Comparison of ENCODE assay signal across 9 cellular contexts in genomic region chr7:148772297-148773089, GRCh38.
DNase-seq lines count a peak whose midpoint lies in the region; ATAC-seq and TF ChIP-seq lines count a peak whose summit lies in the region.
"Had no signal": no experiment of that assay in that cellular context is flagged by ENCODE, and none has a peak within 500 bp of the region (broad histone marks: within the 10 kb centered on the region; RNA-seq: fewer than 3 reads in every experiment).

No MANE protein-coding gene starts in this region.

- H3K27ac ChIP-seq in breast epithelium (no peak overlapping the region), esophagus muscularis mucosa (replicated peaks in 1 of 4) (no peak overlapping the region)
- H3K27ac ChIP-seq: thoracic aorta had no signal

- 75% methylated on average over 8 of the region's 8 CpGs for WGBS in esophagus muscularis mucosa

- no peaks in the 10 kb centered on the region for H3K9me3 Mint-ChIP-seq in MCF 10A (ENCODE audit: unreplicated experiment)
- no peaks in the 10 kb centered on the region for H3K9me3 Mint-ChIP-seq in stimulated activated naive CD8-positive, alpha-beta T cell treated with anti-CD3 and anti-CD28 coated beads, Interleukin-15, Interleukin-2, amounts not matched to agents 100 ng/mL and 50 ng/mL, for 24 hours

- H3K9me3 ChIP-seq in breast epithelium (no peaks in the 10 kb centered on the region), esophagus muscularis mucosa (no peaks in the 10 kb centered on the region)
- H3K9me3 ChIP-seq: thoracic aorta had no signal

- DNase-seq in MCF 10A (ENCODE audit: unreplicated experiment) (peak; percentile 81), breast epithelium (ENCODE audit: low spot score in 2 of 2) (no peak), iPS-NIHi11 (ENCODE audit: low spot score) (peak; percentile 28), cerebellar nuclear complex (lab: John Stamatoyannopoulos, UW) (no peak), esophagus muscularis mucosa (ENCODE audit: extremely low spot score) (no peak)
- DNase-seq in activated CD4-positive, alpha-beta T cell treated with anti-CD3 and anti-CD28 coated beads, Interleukin-2, amount 50 U/mL, for 4 hours: peak; percentile 29 to 50

- H3K4me1 ChIP-seq in breast epithelium (no peaks in the 10 kb centered on the region), esophagus muscularis mucosa (no peaks in the 10 kb centered on the region)

- H3K36me3 ChIP-seq in breast epithelium (peaks cover 3% of the 10 kb centered on the region), esophagus muscularis mucosa (peaks cover 22 to 92% (median 74%) of the 10 kb centered on the region in 4 donors)

- POLR2A ChIA-PET in MCF 10A (lab: Yijun Ruan, JAX): interaction anchor here (0.6 to 1.2 kb wide), 3 partner anchors 12 to 488 kb away, joined by 3 to 4 read pairs (median 3); no protein-coding TSS in a partner anchor

- ATAC-seq in GM21367 (IDR thresholded peaks at IDR 0.05; ENCODE audit: unreplicated experiment): no peak

- intact Hi-C loops in MCF 10A (cut with micrococcal nuclease): loop anchor here (5.0 to 10.0 kb wide), 2 partner anchors 190 to 198 kb away; no protein-coding TSS in a partner anchor
- intact Hi-C loops in breast epithelium (cut with DNase I; ENCODE audit: low total_unique reads): no loop called here
- intact Hi-C loops in esophagus muscularis mucosa (cut with DNase I): loop anchor here (10.0 kb wide), 1 partner anchor 198 kb away; no protein-coding TSS in a partner anchor

- TF ChIP-seq CTCF in MCF 10A (IDR thresholded peaks at IDR 0.05; ENCODE audit: unreplicated experiment): no peak
- no peak for TF ChIP-seq CTCF in breast epithelium (IDR thresholded peaks at IDR 0.05)
- no peak for TF ChIP-seq CTCF in esophagus muscularis mucosa (IDR thresholded peaks at IDR 0.05)

- CTCF ChIA-PET in MCF 10A (lab: Yijun Ruan, JAX): interaction anchor here (0.6 to 1.8 kb wide), 5 partner anchors 10 to 314 kb away, joined by 3 to 9 read pairs (median 4); no protein-coding TSS in a partner anchor

- no peak overlapping the region for H3K4me3 ChIP-seq in breast epithelium
- H3K4me3 ChIP-seq in esophagus muscularis mucosa: no peak overlapping the region
- H3K4me3 ChIP-seq: thoracic aorta had no signal

- BruUV-seq in MCF 10A (replicated peaks; lab: Mats Ljungman, UMichigan): no TSS peak

- peaks cover 61% of the 10 kb centered on the region for H3K36me3 Mint-ChIP-seq in MCF 10A (ENCODE audit: insufficient read depth, unreplicated experiment)
- peaks cover 63% of the 10 kb centered on the region for H3K36me3 Mint-ChIP-seq in stimulated activated naive CD8-positive, alpha-beta T cell treated with anti-CD3 and anti-CD28 coated beads, Interleukin-15, Interleukin-2, amounts not matched to agents 100 ng/mL and 50 ng/mL, for 24 hours (ENCODE audit: low read depth)

- TF ChIP-seq POLR2A in breast epithelium (IDR thresholded peaks at IDR 0.05) (no peak), esophagus muscularis mucosa (IDR thresholded peaks at IDR 0.05; ENCODE audit: low read depth) (no peak)

- peaks cover 16% of the 10 kb centered on the region for H3K4me1 Mint-ChIP-seq in MCF 10A (ENCODE audit: insufficient read depth, unreplicated experiment)
- peaks cover 33% of the 10 kb centered on the region for H3K4me1 Mint-ChIP-seq in stimulated activated naive CD8-positive, alpha-beta T cell treated with anti-CD3 and anti-CD28 coated beads, Interleukin-15, Interleukin-2, amounts not matched to agents 100 ng/mL and 50 ng/mL, for 24 hours (ENCODE audit: low read depth)

- H3K27me3 ChIP-seq in breast epithelium: no peaks in the 10 kb centered on the region
- H3K27me3 ChIP-seq in esophagus muscularis mucosa: no peaks in the 10 kb centered on the region

- no peak for TF ChIP-seq EP300 in esophagus muscularis mucosa (IDR thresholded peaks at IDR 0.05)

- peak overlapping the region; percentile 62 for H3K27ac Mint-ChIP-seq in MCF 10A (ENCODE audit: low read depth, unreplicated experiment)
- peak overlapping the region; percentile 62 for H3K27ac Mint-ChIP-seq in stimulated activated naive CD8-positive, alpha-beta T cell treated with anti-CD3 and anti-CD28 coated beads, Interleukin-15, Interleukin-2, amounts not matched to agents 100 ng/mL and 50 ng/mL, for 24 hours

- H3K4me3 Mint-ChIP-seq in MCF 10A (ENCODE audit: unreplicated experiment): no peak overlapping the region
- no peak overlapping the region for H3K4me3 Mint-ChIP-seq in stimulated activated naive CD8-positive, alpha-beta T cell treated with anti-CD3 and anti-CD28 coated beads, Interleukin-15, Interleukin-2, amounts not matched to agents 100 ng/mL and 50 ng/mL, for 24 hours

- H3K27me3 Mint-ChIP-seq in MCF 10A (ENCODE audit: insufficient read depth, unreplicated experiment): no peaks in the 10 kb centered on the region
- no peaks in the 10 kb centered on the region for H3K27me3 Mint-ChIP-seq in stimulated activated naive CD8-positive, alpha-beta T cell treated with anti-CD3 and anti-CD28 coated beads, Interleukin-15, Interleukin-2, amounts not matched to agents 100 ng/mL and 50 ng/mL, for 24 hours

Comparison
In these comparisons a context has a peak if more than half of its experiments do, and no peak if none do; other contexts are left out.
1. DNase-seq: peak in MCF 10A (single experiment), activated CD4-positive, alpha-beta T cell treated with anti-CD3 and anti-CD28 coated beads, Interleukin-2, amount 50 U/mL, for 4 hours (2 of 2) and iPS-NIHi11 (single experiment); none in breast epithelium (0 of 2), cerebellar nuclear complex (0 of 2) and esophagus muscularis mucosa (single experiment).